1 cellular context compared by ENCODE assay signal in genomic region chr20:31695849-31696804, GRCh38.
TF ChIP-seq lines count a peak whose summit lies in the region.

No MANE protein-coding gene starts in this region.

TF ChIP-seq in HepG2, 621 proteins besides CTCF, POLR2A, EP300 and RAD21 (continued from another document and continues in another):
- TF ChIP-seq GLI4 (CRISPR knock-in tag; IDR thresholded peaks at IDR 0.05; ENCODE audit: borderline replicate concordance) (no peak), HNRNPK (IDR thresholded peaks at IDR 0.05; ENCODE audit: low read depth, low read length, poor library complexity, severe bottlenecking) (no peak), ZNF816 (CRISPR knock-in tag; IDR thresholded peaks at IDR 0.05; ENCODE audit: borderline replicate concordance) (peak; percentile 69; the same call in 1 of the 2 replicates), ZNF788 (CRISPR knock-in tag; IDR thresholded peaks at IDR 0.05; ENCODE audit: borderline replicate concordance) (peak; percentile 99), HNRNPH1 (optimal IDR thresholded peaks at IDR 0.05; ENCODE audit: low read depth, low read length) (peak; percentile 59), ZSCAN31 (CRISPR knock-in tag; IDR thresholded peaks at IDR 0.05; ENCODE audit: low read depth) (peak; percentile 94), HDAC1 (CRISPR knock-in tag; IDR thresholded peaks at IDR 0.05) (peak; percentile 100), NFATC3 (CRISPR knock-in tag; IDR thresholded peaks at IDR 0.05) (no peak), ZNF589 (CRISPR knock-in tag; conservative IDR thresholded peaks at IDR 0.05) (peak; percentile 98), ZNF460 (CRISPR knock-in tag; IDR thresholded peaks at IDR 0.05; ENCODE audit: borderline replicate concordance) (peak; percentile 18; the same call in 1 of the 2 replicates), NFAT5 (CRISPR knock-in tag; IDR thresholded peaks at IDR 0.05) (peak; percentile 37; the same call in 1 of the 2 replicates), NONO (IDR thresholded peaks at IDR 0.05) (no peak), NONO (CRISPR knock-in tag; conservative IDR thresholded peaks at IDR 0.05) (peak; percentile 99), POLR2AphosphoS5 (IDR thresholded peaks at IDR 0.05; ENCODE audit: low read depth, low read length) (peak; percentile 51; the same call in 1 of the 2 replicates), NR0B2 (CRISPR knock-in tag; IDR thresholded peaks at IDR 0.05) (0 out of 2 replicates have a peak, but pooled peaks have one; percentile 79), ZNF782 (CRISPR knock-in tag; IDR thresholded peaks at IDR 0.05; ENCODE audit: borderline replicate concordance) (no peak), RFX1 (IDR thresholded peaks at IDR 0.05) (no peak), RERE (CRISPR knock-in tag; IDR thresholded peaks at IDR 0.05; ENCODE audit: low read depth) (peak; percentile 98), ZNF792 (CRISPR knock-in tag; IDR thresholded peaks at IDR 0.05) (peak; percentile 98), ZNF430 (CRISPR knock-in tag; IDR thresholded peaks at IDR 0.05) (peak; percentile 93), ZGPAT (CRISPR knock-in tag; IDR thresholded peaks at IDR 0.05) (peak; percentile 100), ZUFSP (CRISPR knock-in tag; IDR thresholded peaks at IDR 0.05; ENCODE audit: borderline replicate concordance) (no peak), AFF4 (CRISPR knock-in tag; IDR thresholded peaks at IDR 0.05) (peak; percentile 99), ZSCAN9 (CRISPR knock-in tag; IDR thresholded peaks at IDR 0.05; ENCODE audit: borderline replicate concordance) (peak; percentile 100), ZNF501 (CRISPR knock-in tag; IDR thresholded peaks at IDR 0.05) (peak; percentile 96), ARNTL (CRISPR knock-in tag; IDR thresholded peaks at IDR 0.05) (peak; percentile 96), ZNF512 (CRISPR knock-in tag; IDR thresholded peaks at IDR 0.05) (0 out of 2 replicates have a peak, but pooled peaks have one; percentile 79), MATR3 (CRISPR knock-in tag; IDR thresholded peaks at IDR 0.05) (no peak), ZFP36L2 (CRISPR knock-in tag; IDR thresholded peaks at IDR 0.05) (0 out of 2 replicates have a peak, but pooled peaks have one; percentile 33), ZNF549 (CRISPR knock-in tag; IDR thresholded peaks at IDR 0.05) (no peak), NFRKB (IDR thresholded peaks at IDR 0.05) (no peak), TFAP4 (IDR thresholded peaks at IDR 0.05; ENCODE audit: borderline replicate concordance, low read depth) (peak; percentile 88; the same call in 1 of the 2 replicates), MAFF (IDR thresholded peaks at IDR 0.05; ENCODE audit: low read depth, low read length) (0 out of 2 replicates have a peak, but pooled peaks have one; percentile 22), ZNF83 (CRISPR knock-in tag; IDR thresholded peaks at IDR 0.05; ENCODE audit: borderline replicate concordance) (no peak), ZBTB21 (CRISPR knock-in tag; IDR thresholded peaks at IDR 0.05) (peak; percentile 93), ISL2 (CRISPR knock-in tag; IDR thresholded peaks at IDR 0.05) (peak; percentile 98), ZNF143 (CRISPR knock-in tag; IDR thresholded peaks at IDR 0.05) (peak; percentile 73), SKI (IDR thresholded peaks at IDR 0.05; ENCODE audit: partially characterized antibody) (peak; percentile 100), MTA3 (CRISPR knock-in tag; IDR thresholded peaks at IDR 0.05) (no peak), SOX5 (CRISPR knock-in tag; IDR thresholded peaks at IDR 0.05; ENCODE audit: borderline replicate concordance) (peak; percentile 99), ZNF17 (CRISPR knock-in tag; IDR thresholded peaks at IDR 0.05) (no peak)
